In the genomic region with DNA sequence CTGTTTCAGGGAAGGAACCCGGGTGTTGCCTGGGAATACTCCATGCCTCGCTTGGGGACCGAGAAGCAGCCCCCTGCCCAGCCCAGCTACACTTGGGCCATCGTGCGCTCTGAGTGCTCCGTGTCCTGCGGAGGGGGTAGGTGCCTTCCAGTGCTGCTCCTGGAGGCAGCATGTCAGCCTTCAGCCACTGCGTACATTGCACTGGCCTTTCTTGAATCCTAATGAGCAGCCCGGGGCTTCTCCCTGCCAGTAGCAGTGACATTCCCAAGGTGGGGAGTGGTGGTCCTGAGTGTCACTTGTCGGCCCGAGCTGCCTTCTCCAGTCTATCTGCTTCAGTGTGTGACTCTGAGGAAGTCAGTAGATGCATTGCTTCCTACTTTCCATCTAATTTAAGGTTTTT, we compare ENCODE assay signal across 20 cellular contexts.
"Had no signal": no experiment of that assay in that cellular context is flagged by ENCODE, and none has a peak within 500 bp of the region (broad histone marks: within the 10 kb centered on the region; RNA-seq: fewer than 3 reads in every experiment).

No MANE protein-coding gene starts in this region.

- H3K9ac ChIP-seq: KMS-11, SK-N-SH had no signal

- ATAC-seq: HepG2, K562 had no signal

- H3K27ac Mint-ChIP-seq: IgD-negative memory B cell had no signal

- H3K36me3 Mint-ChIP-seq: IgD-negative memory B cell had no signal

- H3K27ac ChIP-seq: KMS-11 had no signal

- DNase-seq: Kasumi-1, MM.1S, NCI-H1092 treated with DMSO at 0.1 percent for 48 hours, NCI-H1436, NCI-H187, NCI-H2029, NCI-H2081 treated with DMSO at 0.1 percent for 48 hours, NCI-H2171 treated with DMSO at 0.1 percent for 48 hours, NCI-H345, NCI-H446 treated with DMSO at 0.1 percent for 48 hours, NCI-H510A treated with DMSO at 0.1 percent for 48 hours, NCI-H526, NCI-H748 treated with DMSO at 0.1 percent for 48 hours, Right ventricle myocardium superior, RPMI8226, SK-N-SH had no signal

- H3K4me1 Mint-ChIP-seq: IgD-negative memory B cell had no signal

- H3K9me3 ChIP-seq: SK-N-SH had no signal

- H3K4me3 Mint-ChIP-seq: IgD-negative memory B cell had no signal

- FAIRE-seq: HepG2, K562 had no signal

- H3K27me3 Mint-ChIP-seq: IgD-negative memory B cell had no signal

- H3K4me2 ChIP-seq: KMS-11, SK-N-SH had no signal

- H3K4me3 ChIP-seq: K562 had no signal
